In the genomic region with DNA sequence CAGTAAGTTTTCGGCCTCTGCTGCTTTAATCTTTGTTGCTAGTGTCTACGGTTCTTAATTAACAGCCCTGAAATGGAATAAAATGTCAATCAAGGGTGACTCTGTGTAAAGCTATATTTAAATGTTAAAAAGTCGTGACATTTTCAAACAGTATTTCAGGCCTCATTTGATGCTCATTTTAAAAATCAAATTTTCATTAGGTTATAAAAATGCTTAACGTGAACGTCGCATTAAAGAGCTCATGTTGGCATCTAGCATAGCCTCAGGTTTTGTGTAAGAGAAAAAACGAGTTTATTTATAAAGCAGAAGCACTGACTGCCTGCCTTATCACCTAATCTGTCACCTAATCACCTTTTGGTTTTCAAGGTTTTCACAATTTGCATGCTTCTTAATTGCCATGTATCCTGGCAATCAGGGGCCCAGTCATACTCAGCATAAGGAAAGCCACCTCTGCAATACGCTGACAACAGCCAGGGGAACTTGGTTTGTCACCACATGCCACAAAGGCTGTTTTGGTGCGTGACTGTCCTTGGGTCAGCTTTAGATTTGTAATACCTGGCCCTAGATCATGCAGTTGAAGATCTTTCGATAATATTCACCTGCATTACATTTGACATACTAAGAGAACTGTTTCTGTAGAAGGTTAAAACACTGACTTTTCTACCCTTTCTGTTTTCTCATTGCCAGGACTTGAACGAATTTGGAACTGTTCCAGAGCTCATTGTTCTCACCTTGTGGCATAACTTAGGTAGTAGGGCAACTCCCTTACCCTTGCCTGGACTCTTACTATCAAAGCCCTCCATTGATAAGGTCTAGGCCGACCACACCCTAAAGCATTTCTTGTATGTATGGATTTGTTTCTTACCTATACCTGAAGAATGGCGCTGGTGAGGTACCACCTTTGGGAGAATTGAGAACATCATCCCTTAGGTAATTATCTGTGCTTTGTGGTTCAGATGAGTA, we compare ENCODE assay signal across 8 cellular contexts.
DNase-seq lines count a peak whose midpoint lies in the region; ATAC-seq and TF ChIP-seq lines count a peak whose summit lies in the region.

No MANE protein-coding gene starts in this region.

- no peaks in the 10 kb centered on the region for H4K20me1 ChIP-seq in osteoblast (ENCODE audit: insufficient read depth, low read length)

- peak overlapping the region; percentile 71 for H3K4me2 ChIP-seq in osteoblast (ENCODE audit: insufficient read depth, low read length)

- no peak for ATAC-seq in left cardiac atrium

- DNase-seq in DMS53 (lab: John Stamatoyannopoulos, UW) (peak; percentile 56), LoVo (ENCODE audit: low spot score) (peak; percentile 65), ascending aorta (ENCODE audit: low spot score in 2 of 2) (peak in 1 of 2 donors; percentile 43), osteoblast (ENCODE audit: insufficient read length, low spot score, missing footprints) (peak; percentile 59), Ammon's horn (ENCODE audit: low spot score) (no peak), left cardiac atrium (no peak), hippocampal formation (lab: John Stamatoyannopoulos, UW) (no peak), EL (no peak)

- H3K4me1 ChIP-seq in ascending aorta (peaks cover 0 to 2% of the 10 kb centered on the region in 2 donors), osteoblast (ENCODE audit: insufficient read depth, low read length) (peaks cover 25% of the 10 kb centered on the region)

- H3K27me3 ChIP-seq in ascending aorta, result no peaks in the 10 kb centered on the region
- H3K27me3 ChIP-seq in osteoblast (ENCODE audit: insufficient read depth, low read length), result peaks cover 3% of the 10 kb centered on the region

- H2AFZ ChIP-seq in osteoblast (ENCODE audit: low read length), result peak overlapping the region; percentile 87

- intact Hi-C loops in ascending aorta (cut with DNase I) (loop anchor here (1.0 to 5.0 kb wide), 9 partner anchors 136 to 912 kb away; partner anchors contain the start of genes HMGB1 and USPL1), left cardiac atrium (cut with DNase I) (loop anchor here in 1 of 2 donors (5.0 to 10.0 kb wide), 4 partner anchors 180 to 910 kb away; no protein-coding TSS in a partner anchor)

- H3K36me3 ChIP-seq in ascending aorta, result no peaks in the 10 kb centered on the region
- H3K36me3 ChIP-seq in osteoblast (ENCODE audit: insufficient read depth, low read length), result no peaks in the 10 kb centered on the region

- H3K79me2 ChIP-seq in osteoblast (ENCODE audit: insufficient read depth, low read length), result no peaks in the 10 kb centered on the region

- TF ChIP-seq CTCF in ascending aorta (IDR thresholded peaks at IDR 0.05) (no peak), osteoblast (IDR thresholded peaks at IDR 0.05; ENCODE audit: extremely low read depth, low read depth, low read length) (no peak)

- no peak overlapping the region for H3K4me3 ChIP-seq in ascending aorta
- no peak overlapping the region for H3K4me3 ChIP-seq in osteoblast (ENCODE audit: insufficient read depth, low read length)

- H3K27ac ChIP-seq in ascending aorta (peak overlapping the region; percentile 23 to 43), osteoblast (ENCODE audit: low read depth, low read length) (peak overlapping the region; percentile 91)

- H3K9me3 ChIP-seq in ascending aorta (no peaks in the 10 kb centered on the region), osteoblast (ENCODE audit: low read depth, low read length) (no peaks in the 10 kb centered on the region)

Comparison
In these comparisons a context has a peak if more than half of its experiments do, and no peak if none do; other contexts are left out.
1. DNase-seq: peak in DMS53 (single experiment), LoVo (single experiment) and osteoblast (single experiment); none in Ammon's horn (single experiment), left cardiac atrium (single experiment), hippocampal formation (0 of 2) and EL (single experiment).